8 cellular contexts compared by ENCODE assay signal in genomic region chr3:141312359-141313090, GRCh38. TPM values are rescaled to one million over a fixed set of nuclear protein-coding genes. Genes with fewer than 3 reads are reported as not detected.
DNase-seq lines count a peak whose midpoint lies in the region; ATAC-seq and TF ChIP-seq lines count a peak whose summit lies in the region.

No MANE protein-coding gene starts in this region.

- no peaks in the 10 kb centered on the region for H3K36me3 ChIP-seq in upper lobe of left lung

- no peaks in the 10 kb centered on the region for H3K27me3 Mint-ChIP-seq in activated naive CD4-positive, alpha-beta T cell treated with anti-CD3 and anti-CD28 coated beads, Interleukin-2, amount 10 ng/mL, durations not matched to agents 7 days and 5 days
- H3K27me3 Mint-ChIP-seq in memory B cell = no peaks in the 10 kb centered on the region

- in situ Hi-C loops in astrocyte of the spinal cord (cut with HindIII; ENCODE audit: low sequenced_read_pairs) = no loop called here

- H3K4me3 Mint-ChIP-seq in activated naive CD4-positive, alpha-beta T cell treated with anti-CD3 and anti-CD28 coated beads, Interleukin-2, amount 10 ng/mL, durations not matched to agents 7 days and 5 days = peak overlapping the region; percentile 96
- H3K4me3 Mint-ChIP-seq in memory B cell = peak overlapping the region; percentile 96

- TF ChIP-seq CTCF in astrocyte of the spinal cord (IDR thresholded peaks at IDR 0.05; ENCODE audit: low read depth, low read length) (no peak), upper lobe of left lung (IDR thresholded peaks at IDR 0.05) (no peak)

- TF ChIP-seq POLR2A in upper lobe of left lung (IDR thresholded peaks at IDR 0.05) = no peak

- no peaks in the 10 kb centered on the region for H3K27me3 ChIP-seq in upper lobe of left lung

- no peak for ATAC-seq in memory B cell (ENCODE audit: low read depth)
- ATAC-seq in upper lobe of left lung (ENCODE audit: low FRiP score in 2 of 2) = no peak
- ATAC-seq in HG02973 (IDR thresholded peaks at IDR 0.05; ENCODE audit: unreplicated experiment) = no peak

- peaks cover 56% of the 10 kb centered on the region for H3K4me1 Mint-ChIP-seq in activated naive CD4-positive, alpha-beta T cell treated with anti-CD3 and anti-CD28 coated beads, Interleukin-2, amount 10 ng/mL, durations not matched to agents 7 days and 5 days
- H3K4me1 Mint-ChIP-seq in memory B cell = peaks cover 10% of the 10 kb centered on the region

- H3K9me3 ChIP-seq in upper lobe of left lung = no peaks in the 10 kb centered on the region

- H3K27ac ChIP-seq in upper lobe of left lung = peak overlapping the region; percentile 71 to 90 (median 88)

- H3K27ac Mint-ChIP-seq in activated naive CD4-positive, alpha-beta T cell treated with anti-CD3 and anti-CD28 coated beads, Interleukin-2, amount 10 ng/mL, durations not matched to agents 7 days and 5 days = peak overlapping the region; percentile 97
- peak overlapping the region; percentile 89 for H3K27ac Mint-ChIP-seq in memory B cell

- peaks cover 8 to 16% (median 14%) of the 10 kb centered on the region in 4 donors for H3K4me1 ChIP-seq in upper lobe of left lung

- no peak for TF ChIP-seq EP300 in upper lobe of left lung (IDR thresholded peaks at IDR 0.05)

- DNase-seq in activated naive CD4-positive, alpha-beta T cell treated with anti-CD3 and anti-CD28 coated beads, Interleukin-2, amount 10 ng/mL, durations not matched to agents 7 days and 5 days = no peak
- no peak for DNase-seq in activated naive CD4-positive, alpha-beta T cell (lab: John Stamatoyannopoulos, UW)
- no peak for DNase-seq in astrocyte of the spinal cord (ENCODE audit: low read depth, low spot score)
- no peak for DNase-seq in memory B cell (ENCODE audit: low spot score in 2 of 2)
- DNase-seq in upper lobe of left lung = peak in 1 of 2 donors; percentile 15
- no peak for DNase-seq in dermis blood vessel endothelial cell
- DNase-seq in nucleus accumbens (lab: John Stamatoyannopoulos, UW) = no peak

- H3K4me3 ChIP-seq in astrocyte of the spinal cord (ENCODE audit: low read depth, low read length) (peak overlapping the region; percentile 64), upper lobe of left lung (peak overlapping the region in 3 of 4 donors; percentile 61 to 78 (median 74))

- H3K9me3 Mint-ChIP-seq in activated naive CD4-positive, alpha-beta T cell treated with anti-CD3 and anti-CD28 coated beads, Interleukin-2, amount 10 ng/mL, durations not matched to agents 7 days and 5 days = no peaks in the 10 kb centered on the region
- H3K9me3 Mint-ChIP-seq in memory B cell = no peaks in the 10 kb centered on the region

- 92 to 95% methylated on average over 16 of the region's 16 CpGs for WGBS in upper lobe of left lung, 2 donors

- H3K36me3 Mint-ChIP-seq in activated naive CD4-positive, alpha-beta T cell treated with anti-CD3 and anti-CD28 coated beads, Interleukin-2, amount 10 ng/mL, durations not matched to agents 7 days and 5 days = peaks cover 9% of the 10 kb centered on the region
- H3K36me3 Mint-ChIP-seq in memory B cell = no peaks in the 10 kb centered on the region

- CTCF ChIA-PET in activated naive CD4-positive, alpha-beta T cell treated with anti-CD3 and anti-CD28 coated beads, Interleukin-2, amount 10 ng/mL, durations not matched to agents 7 days and 5 days (lab: Charles Lee) = interaction anchor here (0.6 to 17.8 kb wide), 15 partner anchors 8 to 144 kb away, joined by 3 to 347 read pairs (median 6); no protein-coding TSS in a partner anchor

RNA-seq across cellular contexts. Expression of gene ZBTB38, which starts 55.8 kb away (rescaled TPM):
- total RNA-seq in upper lobe of left lung = 100 to 1,000 TPM in 2 of 6 donors, 10 to 100 TPM in 4; 80.2 to 146 (median 91.8) TPM
- total RNA-seq in dermis blood vessel endothelial cell = 92.4 and 113 TPM in 2 replicates
